In the genomic region with DNA sequence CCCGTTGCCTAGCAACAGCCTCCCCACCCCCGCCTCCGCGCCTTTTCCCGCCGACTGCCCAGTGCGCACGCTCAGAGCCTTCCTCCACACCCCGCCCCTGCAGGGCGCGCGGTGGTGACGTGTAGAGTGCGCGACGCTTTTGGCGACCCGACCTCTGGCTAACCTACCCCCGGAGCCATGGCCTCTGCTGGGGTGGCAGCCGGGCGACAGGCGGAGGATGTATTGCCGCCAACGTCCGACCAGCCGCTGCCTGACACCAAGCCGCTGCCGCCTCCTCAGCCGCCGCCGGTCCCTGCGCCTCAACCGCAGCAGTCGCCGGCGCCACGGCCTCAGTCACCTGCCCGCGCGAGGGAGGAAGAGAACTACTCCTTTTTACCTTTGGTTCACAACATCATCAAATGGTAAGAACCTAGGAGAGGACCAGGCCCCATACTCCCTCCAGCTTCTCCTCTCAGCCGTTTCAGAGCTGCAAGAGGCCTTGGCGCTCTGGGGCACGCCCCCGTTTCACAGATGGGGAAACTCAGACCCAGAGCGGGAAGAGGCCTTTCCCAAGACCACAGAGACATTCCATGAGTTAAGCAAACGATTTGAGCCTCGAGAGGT, we compare ENCODE assay signal across 8 cellular contexts. TPM values are rescaled to one million over a fixed set of nuclear protein-coding genes. Genes with fewer than 3 reads are reported as not detected.
A peak's percentile ranks its signal among the peaks of the same experiment; 100 is the strongest.
DNase-seq lines count a peak whose midpoint lies in the region; ATAC-seq and TF ChIP-seq lines count a peak whose summit lies in the region.

A gene with protein sequence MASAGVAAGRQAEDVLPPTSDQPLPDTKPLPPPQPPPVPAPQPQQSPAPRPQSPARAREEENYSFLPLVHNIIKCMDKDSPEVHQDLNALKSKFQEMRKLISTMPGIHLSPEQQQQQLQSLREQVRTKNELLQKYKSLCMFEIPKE (plus strand): TSS at position 136 of the 603 bp plus-strand sequence. CDS start 42 bp downstream, at position 178.

- H3K9me3 ChIP-seq in breast epithelium (no peaks in the 10 kb centered on the region), iPS-20b (ENCODE audit: insufficient read depth, low read depth, low read length) (no peaks in the 10 kb centered on the region), skeletal muscle tissue (ENCODE audit: control insufficient read depth in 3 of 3, low read length in 3 of 3) (no peaks in the 10 kb centered on the region)

- peaks cover 0 to 14% of the 10 kb centered on the region in 2 donors for H3K4me1 ChIP-seq in breast epithelium
- H3K4me1 ChIP-seq in iPS-20b (ENCODE audit: insufficient read depth, low read length): peaks cover 6% of the 10 kb centered on the region; the same call in 1 of the 2 replicates
- peaks cover 37 to 50% (median 42%) of the 10 kb centered on the region in 3 donors for H3K4me1 ChIP-seq in skeletal muscle tissue (ENCODE audit: control insufficient read depth in 3 of 3, insufficient read depth in 3 of 3, low read length in 3 of 3)

- H3K4me3 ChIP-seq in WI38 (ENCODE audit: low read depth, low read length) (peak within 1 kb of the TSS; percentile 98), breast epithelium (peak within 1 kb of the TSS; percentile 86 to 98 (median 88)), iPS-20b (ENCODE audit: low read length) (peak within 1 kb of the TSS; percentile 86), skeletal muscle tissue (ENCODE audit: low read length in 3 of 3) (peak within 1 kb of the TSS; percentile 96 to 97 (median 97))

- intact Hi-C loops in breast epithelium (cut with DNase I; ENCODE audit: low total_unique reads): no loop called here

- DNase-seq in NCI-H2196 (lab: John Stamatoyannopoulos, UW; ENCODE audit: unreplicated experiment): peak; percentile 75
- peak; percentile 87 to 91 for DNase-seq in breast epithelium (ENCODE audit: low spot score in 2 of 2)

- no peak for TF ChIP-seq CTCF in WI38 (IDR thresholded peaks at IDR 0.05; ENCODE audit: low read depth, low read length)
- TF ChIP-seq CTCF in breast epithelium (IDR thresholded peaks at IDR 0.05): no peak

- ATAC-seq in GM18505 (IDR thresholded peaks at IDR 0.05; ENCODE audit: unreplicated experiment) (peak; percentile 75), HG03060 (IDR thresholded peaks at IDR 0.05; ENCODE audit: low read depth, unreplicated experiment) (peak; percentile 58), HG03571 (IDR thresholded peaks at IDR 0.05; ENCODE audit: unreplicated experiment) (no peak)

- peak; percentile 82 for TF ChIP-seq POLR2A in GM18505 (IDR thresholded peaks at IDR 0.05; ENCODE audit: borderline replicate concordance, extremely low read depth, insufficient read depth, insufficient read length)
- peak; percentile 36 for TF ChIP-seq POLR2A in breast epithelium (IDR thresholded peaks at IDR 0.05)

- H3K27ac ChIP-seq in breast epithelium: peak within 1 kb of the TSS; percentile 92 to 94
- peak within 1 kb of the TSS; percentile 57 for H3K27ac ChIP-seq in iPS-20b (ENCODE audit: low read length)
- peak within 1 kb of the TSS; percentile 99 for H3K27ac ChIP-seq in skeletal muscle tissue (ENCODE audit: low read depth, low read length)

- H3K27me3 ChIP-seq in breast epithelium (no peaks in the 10 kb centered on the region), iPS-20b (ENCODE audit: insufficient read depth, low read length) (0 out of 2 replicates have a peak, but pooled peaks cover 9% of the 10 kb centered on the region), skeletal muscle tissue (ENCODE audit: control insufficient read depth in 3 of 3, insufficient read depth in 3 of 3, low read length in 3 of 3) (no peaks in the 10 kb centered on the region)

- H3K9ac ChIP-seq in iPS-20b (ENCODE audit: low read depth, low read length) (peak within 1 kb of the TSS; percentile 99), skeletal muscle tissue (ENCODE audit: low read depth in 1 of 3, low read length in 3 of 3) (peak within 1 kb of the TSS; percentile 95 to 99 (median 98))

- H3K36me3 ChIP-seq in breast epithelium: no peaks in the 10 kb centered on the region
- H3K36me3 ChIP-seq in iPS-20b (ENCODE audit: insufficient read depth, low read depth, low read length): peaks cover 16% of the 10 kb centered on the region
- H3K36me3 ChIP-seq in skeletal muscle tissue (ENCODE audit: control insufficient read depth in 3 of 3, insufficient read depth in 3 of 3, low read length in 3 of 3): peaks cover 2 to 13% (median 6%) of the 10 kb centered on the region in 3 donors

RNA-seq across cellular contexts. Expression of the gene that starts here (rescaled TPM):
- total RNA-seq in breast epithelium (10 to 100 TPM; 13.4 to 22.5 (median 20.0) TPM), skeletal muscle tissue (12.5 TPM)
